Comparison of ENCODE assay signal across 14 cellular contexts in the genomic region with DNA sequence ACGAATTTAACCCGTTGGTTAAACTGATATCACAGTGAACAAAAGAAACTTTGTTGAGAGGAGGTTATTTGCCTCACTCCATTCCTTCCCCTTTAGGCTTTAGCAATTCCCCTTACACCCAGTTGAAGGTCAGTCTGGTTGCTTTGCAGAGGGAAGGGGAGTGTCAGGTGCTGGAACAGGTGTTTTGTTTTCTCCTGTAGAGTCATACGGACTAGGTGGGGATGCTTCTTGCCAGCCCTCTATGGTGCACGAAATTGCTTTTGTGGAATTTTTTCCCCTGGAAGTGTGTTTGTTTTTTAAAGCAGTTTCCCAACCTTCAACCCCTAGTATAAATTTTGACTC. TPM values are rescaled to one million over a fixed set of nuclear protein-coding genes. Genes with fewer than 3 reads are reported as not detected.
DNase-seq lines count a peak whose midpoint lies in the region; ATAC-seq and TF ChIP-seq lines count a peak whose summit lies in the region.
"Had no signal": no experiment of that assay in that cellular context is flagged by ENCODE, and none has a peak within 500 bp of the region (broad histone marks: within the 10 kb centered on the region; RNA-seq: fewer than 3 reads in every experiment).

No MANE protein-coding gene starts in this region.

- in situ Hi-C loops in HAP-1 (cut with MboI; ENCODE audit: low sequenced_read_pairs), result no loop called here

- H3K27ac ChIP-seq in heart right ventricle (peak overlapping the region in 8 of 10 donors; percentile 41 to 80 (median 62)), coronary artery (peak overlapping the region; percentile 61 to 81), vagina (peak overlapping the region; percentile 61)
- H3K27ac ChIP-seq: HL-60 had no signal

- no peak for TF ChIP-seq POLR2A in vagina (IDR thresholded peaks at IDR 0.05)

- DNase-seq in heart right ventricle (no peak), cardiac septum (ENCODE audit: low spot score) (no peak), coronary artery (ENCODE audit: low spot score) (no peak), mucosa of descending colon (no peak), vagina (ENCODE audit: extremely low spot score in 2 of 2) (no peak), HAP-1 (ENCODE audit: low spot score in 2 of 2) (no peak), NCI-H2227 treated with DMSO at 0.1 percent for 48 hours (lab: John Stamatoyannopoulos, UW) (no peak)
- DNase-seq in activated CD8-positive, alpha-beta memory T cell treated with anti-CD3 and anti-CD28 coated beads, Interleukin-2, amount 50 U/mL, for 4 hours, result no peak
- DNase-seq: activated naive CD8-positive, alpha-beta T cell treated with anti-CD3 and anti-CD28 coated beads for 36 hours; stimulated activated CD4-positive, alpha-beta T cell treated with anti-CD3 and anti-CD28 coated beads, Interleukin-2, amount 100 ng/mL, for 48 hours; stimulated activated naive CD8-positive, alpha-beta T cell treated with anti-CD3 and anti-CD28 coated beads, Interleukin-15, Interleukin-2, amounts not matched to agents 100 U/mL and 50 U/mL, for 24 hours; T-helper 1 cell had no signal

- H3K27me3 ChIP-seq in heart right ventricle, result peaks cover 0 to 64% (median 0%) of the 10 kb centered on the region in 7 donors
- H3K27me3 ChIP-seq in vagina, result no peaks in the 10 kb centered on the region
- no peaks in the 10 kb centered on the region for H3K27me3 ChIP-seq in HAP-1 (ENCODE audit: low read depth)

- no peaks in the 10 kb centered on the region for H3K36me3 ChIP-seq in heart right ventricle
- no peaks in the 10 kb centered on the region for H3K36me3 ChIP-seq in mucosa of descending colon (ENCODE audit: low read depth)
- no peaks in the 10 kb centered on the region for H3K36me3 ChIP-seq in vagina
- H3K36me3 ChIP-seq in HAP-1 (replicated peaks), result peaks cover 35% of the 10 kb centered on the region

- 47 to 51% methylated on average over 4 of the region's 4 CpGs for WGBS in heart right ventricle, 2 donors

- no peak for ATAC-seq in heart right ventricle
- ATAC-seq in mucosa of descending colon, result peak; percentile 45
- ATAC-seq: natural killer cell treated with Interleukin-12 subunit alpha and Interleukin-12 subunit beta and Interleukin-15 and Interleukin-18, amount 100 ng/mL, for 72 hours; stimulated activated naive CD8-positive, alpha-beta T cell treated with anti-CD3 and anti-CD28 coated beads, Interleukin-15, Interleukin-2, amounts not matched to agents 100 U/mL and 50 U/mL, for 24 hours had no signal

- no peak overlapping the region for H3K4me3 ChIP-seq in heart right ventricle
- H3K4me3 ChIP-seq in coronary artery, result peak overlapping the region; percentile 32
- H3K4me3 ChIP-seq in mucosa of descending colon, result no peak overlapping the region
- no peak overlapping the region for H3K4me3 ChIP-seq in vagina
- no peak overlapping the region for H3K4me3 ChIP-seq in HAP-1

- peaks cover 2 to 52% (median 27%) of the 10 kb centered on the region in 9 donors for H3K4me1 ChIP-seq in heart right ventricle
- H3K4me1 ChIP-seq in mucosa of descending colon (ENCODE audit: low read depth), result peaks cover 18% of the 10 kb centered on the region
- peaks cover 31% of the 10 kb centered on the region for H3K4me1 ChIP-seq in vagina
- peaks cover 37% of the 10 kb centered on the region for H3K4me1 ChIP-seq in HAP-1

- H3K9me3 ChIP-seq in heart right ventricle, result no peaks in the 10 kb centered on the region
- H3K9me3 ChIP-seq in mucosa of descending colon, result no peaks in the 10 kb centered on the region
- H3K9me3 ChIP-seq in vagina, result no peaks in the 10 kb centered on the region
- no peaks in the 10 kb centered on the region for H3K9me3 ChIP-seq in HAP-1

- intact Hi-C loops in heart right ventricle (cut with DNase I) (loop anchor here in 1 of 10 donors (2.0 kb wide), 1 partner anchor 21 kb away; no protein-coding TSS in a partner anchor), cardiac septum (cut with DNase I) (no loop called here), mucosa of descending colon (cut with DNase I, micrococcal nuclease) (no loop called here), vagina (cut with DNase I) (no loop called here)

- TF ChIP-seq CTCF in heart right ventricle (IDR thresholded peaks at IDR 0.05), result no peak
- TF ChIP-seq CTCF in coronary artery (IDR thresholded peaks at IDR 0.05), result no peak
- TF ChIP-seq CTCF in mucosa of descending colon (IDR thresholded peaks at IDR 0.05), result no peak
- TF ChIP-seq CTCF in vagina (IDR thresholded peaks at IDR 0.05), result no peak

RNA-seq across cellular contexts. Expression of a gene that starts 33.1 kb away (rescaled TPM):
- total RNA-seq in heart right ventricle (10 to 100 TPM in 7 of 10 donors, 1 to 10 TPM in 3; 6.0 to 13.1 (median 10.9) TPM), cardiac septum (10.9 TPM), mucosa of descending colon (10 to 100 TPM; 41.9 to 76.0 (median 72.8) TPM), vagina (27.0 TPM)
- 1 to 10 TPM; 5.7 to 9.6 TPM for polyA plus RNA-seq in heart right ventricle

RNA-seq across cellular contexts. Expression of a gene that starts 54.6 kb away (rescaled TPM):
- total RNA-seq in heart right ventricle (not detected), cardiac septum (not detected), mucosa of descending colon (10 to 100 TPM in 2 of 3 donors, 1 to 10 TPM in 1; 9.0 to 28.5 (median 25.9) TPM), vagina (not detected)
- not detected for polyA plus RNA-seq in heart right ventricle
- total RNA-seq: activated naive CD8-positive, alpha-beta T cell treated with anti-CD3 and anti-CD28 coated beads for 36 hours had no signal
